In genomic region chr3:163476179-163476578, GRCh38 we compare ENCODE assay signal across 10 cellular contexts.
A peak's percentile ranks its signal among the peaks of the same experiment; 100 is the strongest.
DNase-seq lines count a peak whose midpoint lies in the region; ATAC-seq and TF ChIP-seq lines count a peak whose summit lies in the region.
"Had no signal": no experiment of that assay in that cellular context is flagged by ENCODE, and none has a peak within 500 bp of the region (broad histone marks: within the 10 kb centered on the region; RNA-seq: fewer than 3 reads in every experiment).

No MANE protein-coding gene starts in this region.

- peak; percentile 24 for TF ChIP-seq CTCF in neural progenitor cell (IDR thresholded peaks at IDR 0.05)
- TF ChIP-seq CTCF in adrenal gland (IDR thresholded peaks at IDR 0.05): no peak

- H3K4me2 ChIP-seq in neural progenitor cell: no peak overlapping the region

- no peak overlapping the region for H3K27ac Mint-ChIP-seq in neural progenitor cell
- H3K27ac Mint-ChIP-seq: activated T-helper 2 cell treated with anti-CD3 and anti-CD28 coated beads, Interferon-gamma antibody, Interleukin-2, Interleukin-4, amounts not matched to agents 10 μg/mL and 5 μg/mL and 100 μg/mL, durations not matched to agents 14 hours and 24 hours and 36 hours had no signal

- H3K9me3 Mint-ChIP-seq in neural progenitor cell: no peaks in the 10 kb centered on the region

- H4K20me1 ChIP-seq in neural progenitor cell (ENCODE audit: low read depth): no peaks in the 10 kb centered on the region

- H3K27me3 Mint-ChIP-seq in neural progenitor cell (ENCODE audit: insufficient read depth, low read depth): no peaks in the 10 kb centered on the region

- H3K4me1 ChIP-seq in neural progenitor cell: no peaks in the 10 kb centered on the region
- no peaks in the 10 kb centered on the region for H3K4me1 ChIP-seq in adrenal gland (replicated peaks in 1 of 2)

- H3K36me3 ChIP-seq in neural progenitor cell (no peaks in the 10 kb centered on the region), adrenal gland (replicated peaks in 1 of 2) (no peaks in the 10 kb centered on the region)

- TF ChIP-seq POLR2A in adrenal gland (IDR thresholded peaks at IDR 0.05): no peak

- no peaks in the 10 kb centered on the region for H3F3A ChIP-seq in neural progenitor cell (ENCODE audit: low read depth)

- no peak overlapping the region for H3K27ac ChIP-seq in neural progenitor cell
- no peak overlapping the region for H3K27ac ChIP-seq in adrenal gland

- 33 to 36% (median 35%) methylated on average over 2 of the region's 2 CpGs for WGBS in adrenal gland, 4 donors

- H3K9ac ChIP-seq in neural progenitor cell: no peak overlapping the region

- H3K4me3 ChIP-seq in neural progenitor cell (no peak overlapping the region), adrenal gland (no peak overlapping the region)

- H3K79me2 ChIP-seq in neural progenitor cell (ENCODE audit: low read depth): no peaks in the 10 kb centered on the region

- no peaks in the 10 kb centered on the region for H3K36me3 Mint-ChIP-seq in neural progenitor cell

- H3K27me3 ChIP-seq in neural progenitor cell (no peaks in the 10 kb centered on the region), adrenal gland (no peaks in the 10 kb centered on the region)

- DNase-seq in NCI-H2171 treated with DMSO at 0.1 percent for 48 hours (lab: John Stamatoyannopoulos, UW) (peak; percentile 11), NCI-H2171 (lab: John Stamatoyannopoulos, UW) (no peak), NCI-H1105 treated with DMSO at 0.1 percent for 48 hours (lab: John Stamatoyannopoulos, UW) (peak; percentile 68), SK-MEL-5 (ENCODE audit: low read depth, low spot score) (peak; percentile 43), neural progenitor cell (ENCODE audit: low spot score) (no peak), adrenal gland (no peak), COLO668 (lab: John Stamatoyannopoulos, UW; ENCODE audit: unreplicated experiment) (no peak)
- DNase-seq: stimulated activated naive CD4-positive, alpha-beta T cell had no signal

- in situ Hi-C loops in SK-MEL-5 (cut with HindIII; ENCODE audit: low pct_unique_long_range_greater_than_20kb, low sequenced_read_pairs): no loop called here

- H3K4me3 Mint-ChIP-seq in neural progenitor cell: no peak overlapping the region

- no peak for ATAC-seq in GM19324 (IDR thresholded peaks at IDR 0.05; ENCODE audit: low FRiP score, unreplicated experiment)

- no peak overlapping the region for H2AFZ ChIP-seq in neural progenitor cell (replicated peaks)

- H3K9me3 ChIP-seq in neural progenitor cell (ENCODE audit: low read depth): no peaks in the 10 kb centered on the region
- H3K9me3 ChIP-seq in adrenal gland (replicated peaks in 1 of 3): no peaks in the 10 kb centered on the region

- intact Hi-C loops in adrenal gland (cut with DNase I): no loop called here

- H3K4me1 Mint-ChIP-seq in neural progenitor cell: no peaks in the 10 kb centered on the region

Comparison
In these comparisons a context has a peak if more than half of its experiments do, and no peak if none do; other contexts are left out.
1. DNase-seq: peak in NCI-H2171 treated with DMSO at 0.1 percent for 48 hours (single experiment), NCI-H1105 treated with DMSO at 0.1 percent for 48 hours (single experiment) and SK-MEL-5 (single experiment); none in NCI-H2171 (single experiment), neural progenitor cell (single experiment), adrenal gland (0 of 7) and COLO668 (single experiment).